Comparison of ENCODE assay signal across 20 cellular contexts in the genomic region with DNA sequence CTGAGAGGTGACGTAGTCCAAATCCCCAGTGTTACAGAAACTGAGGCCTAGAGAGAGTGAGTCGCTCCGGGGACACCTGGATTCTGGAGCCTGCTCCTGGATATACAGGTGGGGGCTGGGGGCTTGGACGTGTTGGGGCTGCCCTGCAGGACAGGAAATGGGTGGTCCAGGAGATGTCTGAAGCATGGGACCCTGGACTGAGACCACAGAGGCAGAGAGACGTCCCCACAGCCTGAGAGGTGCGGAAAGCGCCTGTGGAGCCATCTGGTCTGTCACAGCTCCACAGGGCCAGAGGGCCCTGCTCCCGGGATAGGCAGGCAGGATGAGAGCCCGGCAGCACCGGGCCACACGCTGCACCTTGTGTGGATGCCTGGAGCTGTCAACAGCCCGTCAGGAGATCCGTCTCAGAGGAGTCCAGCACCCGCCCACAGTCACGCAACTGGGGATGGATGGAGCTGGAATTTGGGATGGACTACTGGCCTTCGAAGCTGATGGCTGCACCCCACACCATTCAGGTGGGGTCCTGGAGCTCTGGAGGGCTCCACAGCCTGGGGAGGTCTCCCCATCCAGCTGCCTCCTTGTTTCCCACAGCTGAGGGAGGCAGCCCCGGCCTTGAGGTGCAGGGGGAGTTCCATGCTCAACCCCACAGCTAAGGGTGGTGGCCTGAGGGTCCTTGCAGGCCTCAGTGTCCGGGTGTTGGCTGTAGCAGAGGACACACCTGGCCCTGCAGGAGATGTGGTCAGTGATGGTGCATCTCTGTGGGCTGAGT.
DNase-seq lines count a peak whose midpoint lies in the region; TF ChIP-seq lines count a peak whose summit lies in the region.
"Had no signal": no experiment of that assay in that cellular context is flagged by ENCODE, and none has a peak within 500 bp of the region (broad histone marks: within the 10 kb centered on the region; RNA-seq: fewer than 3 reads in every experiment).

No MANE protein-coding gene starts in this region.

- WGBS in endodermal cell (ENCODE audit: insufficient coverage in 1 of 2, insufficient read length in 1 of 2), 2 experiments = 89 to 90% methylated on average over 15 to 18 of the region's 18 CpGs

- H3K36me3 ChIP-seq in Peyer's patch (no peaks in the 10 kb centered on the region), endodermal cell (ENCODE audit: control insufficient read depth, insufficient read depth, low read length) (no peaks in the 10 kb centered on the region), H7 (replicated peaks; ENCODE audit: control insufficient read depth, insufficient read depth, low read length) (no peaks in the 10 kb centered on the region)
- H3K36me3 ChIP-seq: BE2C had no signal

- H3K9me3 ChIP-seq in Peyer's patch = no peaks in the 10 kb centered on the region
- no peaks in the 10 kb centered on the region for H3K9me3 ChIP-seq in endodermal cell (ENCODE audit: control insufficient read depth, low read length)
- H3K9me3 ChIP-seq: BE2C had no signal

- no peak for TF ChIP-seq POLR2A in Peyer's patch (IDR thresholded peaks at IDR 0.05)

- intact Hi-C loops in posterior vena cava (cut with DNase I) = no loop called here

- no peaks in the 10 kb centered on the region for H3K36me3 Mint-ChIP-seq in endodermal cell (ENCODE audit: low read depth)
- H3K36me3 Mint-ChIP-seq: CD4-positive, alpha-beta memory T cell had no signal

- no peaks in the 10 kb centered on the region for H3K27me3 Mint-ChIP-seq in endodermal cell (ENCODE audit: insufficient read depth)
- H3K27me3 Mint-ChIP-seq: CD4-positive, alpha-beta memory T cell had no signal

- H3K4me1 ChIP-seq in Peyer's patch (no peaks in the 10 kb centered on the region), endodermal cell (ENCODE audit: control insufficient read depth, insufficient read depth, low read length) (no peaks in the 10 kb centered on the region)
- H3K4me1 ChIP-seq: BE2C had no signal

- in situ Hi-C loops in G401 (cut with HindIII; ENCODE audit: low sequenced_read_pairs) = no loop called here

- H3K9me3 Mint-ChIP-seq in endodermal cell = peaks cover 2% of the 10 kb centered on the region
- H3K9me3 Mint-ChIP-seq: CD4-positive, alpha-beta memory T cell had no signal

- no peaks in the 10 kb centered on the region for H3K4me1 Mint-ChIP-seq in endodermal cell

- no peaks in the 10 kb centered on the region for H3K27me3 ChIP-seq in Peyer's patch
- no peaks in the 10 kb centered on the region for H3K27me3 ChIP-seq in endodermal cell (ENCODE audit: control insufficient read depth, insufficient read depth, low read length, poor library complexity, severe bottlenecking)
- no peaks in the 10 kb centered on the region for H3K27me3 ChIP-seq in H7 (ENCODE audit: control insufficient read depth, insufficient read depth, low read length)
- H3K27me3 ChIP-seq: BE2C had no signal

- H3K27ac ChIP-seq in Peyer's patch (no peak overlapping the region), endodermal cell (ENCODE audit: low read depth, low read length) (no peak overlapping the region)
- H3K27ac ChIP-seq: KMS-11, RWPE1 had no signal

- DNase-seq in G401 (ENCODE audit: low spot score) = peak; percentile 63
- peak in 2 of 3 donors; percentile 26 to 34 for DNase-seq in Peyer's patch
- DNase-seq in endodermal cell = peak; percentile 40
- DNase-seq in posterior vena cava (ENCODE audit: low spot score) = peak; percentile 74
- DNase-seq in foreskin melanocyte = no peak
- no peak for DNase-seq in H4 (ENCODE audit: low spot score)
- DNase-seq in stimulated activated CD4-positive, alpha-beta T cell treated with anti-CD3 and anti-CD28 coated beads, Interleukin-4, amount 100 ng/mL, for 1 hour = no peak
- DNase-seq in H7 = no peak
- DNase-seq: BE2C; CD4-positive, alpha-beta memory T cell; DND-41; GF-D8; NCI-H1092; NCI-H1694; NCI-H345; NCI-H69; NK-92 treated with Interleukin-12 subunit alpha and Interleukin-12 subunit beta, amount 100 ng/mL, for 24 hours; OCI-M1 had no signal

- H3K27ac Mint-ChIP-seq in endodermal cell = no peak overlapping the region
- H3K27ac Mint-ChIP-seq: CD4-positive, alpha-beta memory T cell had no signal

- H3K4me3 ChIP-seq in Peyer's patch (no peak overlapping the region), endodermal cell (ENCODE audit: low read length) (no peak overlapping the region), H7 (ENCODE audit: insufficient read depth, low read depth, low read length) (no peak overlapping the region)

- H3K4me3 Mint-ChIP-seq in endodermal cell = no peak overlapping the region
- H3K4me3 Mint-ChIP-seq: CD4-positive, alpha-beta memory T cell had no signal

- TF ChIP-seq CTCF in Peyer's patch (IDR thresholded peaks at IDR 0.05) (no peak), endodermal cell (conservative IDR thresholded peaks at IDR 0.05) (no peak)

- no peak overlapping the region for H3K9ac ChIP-seq in endodermal cell (ENCODE audit: extremely low read depth, low read length, poor library complexity, severe bottlenecking)
- H3K9ac ChIP-seq: KMS-11 had no signal

Comparison
In these comparisons a context has a peak if more than half of its experiments do, and no peak if none do; other contexts are left out.
1. DNase-seq: peak in G401 (single experiment), Peyer's patch (2 of 3), endodermal cell (single experiment) and posterior vena cava (single experiment); none in foreskin melanocyte (single experiment), H4 (single experiment), stimulated activated CD4-positive, alpha-beta T cell treated with anti-CD3 and anti-CD28 coated beads, Interleukin-4, amount 100 ng/mL, for 1 hour (single experiment) and H7 (single experiment).